1 cellular context compared by ENCODE assay signal in the genomic region with DNA sequence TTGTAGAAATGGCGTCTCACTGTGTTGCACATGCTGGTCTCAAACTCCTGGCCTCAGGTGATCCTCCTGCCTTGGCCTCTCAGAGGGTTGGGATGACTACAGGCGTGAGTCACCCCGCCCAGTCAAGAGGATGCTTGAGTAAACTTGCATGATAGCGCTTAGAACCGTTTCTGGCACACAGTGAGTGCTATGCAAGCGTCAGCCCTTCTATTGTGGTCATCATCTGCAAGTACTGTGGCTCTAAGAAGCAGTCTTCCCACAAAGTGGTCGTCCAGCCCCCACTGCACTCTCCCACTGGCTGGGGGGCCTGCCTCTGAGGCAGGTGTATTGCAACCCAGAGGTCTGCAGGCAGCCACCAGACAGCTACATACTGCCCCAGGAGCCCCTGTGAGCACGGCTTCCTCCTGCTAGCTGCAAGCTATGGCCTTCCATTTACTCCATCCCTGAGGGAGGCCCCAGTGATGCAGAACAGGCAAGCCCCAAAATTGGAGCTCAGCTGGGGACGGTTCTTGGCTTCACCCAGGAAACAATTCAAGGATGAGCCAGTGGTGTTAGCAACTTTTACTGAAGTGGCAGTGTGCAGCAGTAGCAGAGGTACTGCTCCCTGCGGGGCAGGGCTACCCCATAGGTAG.
A peak's percentile ranks its signal among the peaks of the same experiment; 100 is the strongest.
TF ChIP-seq lines count a peak whose summit lies in the region.

No MANE protein-coding gene starts in this region.

TF ChIP-seq in K562, 482 proteins besides CTCF, POLR2A, EP300 and RAD21:
- peak; percentile 74; the same call in 1 of the 2 replicates for TF ChIP-seq JUN (IDR thresholded peaks at IDR 0.05; ENCODE audit: borderline replicate concordance, low read depth, low read length)
- TF ChIP-seq JUN (CRISPR knock-in tag; IDR thresholded peaks at IDR 0.05; ENCODE audit: borderline replicate concordance), result peak; percentile 20
- 0 out of 2 replicates have a peak, but pooled peaks have one; percentile 19 for TF ChIP-seq CREM (IDR thresholded peaks at IDR 0.05; ENCODE audit: low read depth)
- TF ChIP-seq ARID1B (IDR thresholded peaks at IDR 0.05), result 0 out of 2 replicates have a peak, but pooled peaks have one; percentile 25
- peak; percentile 75 for TF ChIP-seq CTBP1 (IDR thresholded peaks at IDR 0.05; ENCODE audit: borderline replicate concordance)
- TF ChIP-seq ZBTB1 (CRISPR knock-in tag; IDR thresholded peaks at IDR 0.05; ENCODE audit: borderline replicate concordance, low read depth), result 0 out of 2 replicates have a peak, but pooled peaks have one; percentile 43
- TF ChIP-seq, protein P1, sequence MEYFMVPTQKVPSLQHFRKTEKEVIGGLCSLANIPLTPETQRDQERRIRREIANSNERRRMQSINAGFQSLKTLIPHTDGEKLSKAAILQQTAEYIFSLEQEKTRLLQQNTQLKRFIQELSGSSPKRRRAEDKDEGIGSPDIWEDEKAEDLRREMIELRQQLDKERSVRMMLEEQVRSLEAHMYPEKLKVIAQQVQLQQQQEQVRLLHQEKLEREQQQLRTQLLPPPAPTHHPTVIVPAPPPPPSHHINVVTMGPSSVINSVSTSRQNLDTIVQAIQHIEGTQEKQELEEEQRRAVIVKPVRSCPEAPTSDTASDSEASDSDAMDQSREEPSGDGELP (CRISPR knock-in tag; IDR thresholded peaks at IDR 0.05; ENCODE audit: borderline replicate concordance), result 0 out of 2 replicates have a peak, but pooled peaks have one; percentile 36
- TF ChIP-seq FOSL1 (tag; conservative IDR thresholded peaks at IDR 0.05), result peak; percentile 93
- 0 out of 2 replicates have a peak, but pooled peaks have one; percentile 24 for TF ChIP-seq SMARCA4 (IDR thresholded peaks at IDR 0.05)
- peak; percentile 46; the same call in 1 of the 2 replicates for TF ChIP-seq ZEB2 (IDR thresholded peaks at IDR 0.05)
- TF ChIP-seq NR1H2 (CRISPR knock-in tag; IDR thresholded peaks at IDR 0.05), result peak; percentile 24; the same call in 1 of the 2 replicates
- no peak for TF ChIP-seq HNRNPLL (IDR thresholded peaks at IDR 0.05; ENCODE audit: low read depth, low read length, poor library complexity, severe bottlenecking)
- TF ChIP-seq DPF2 (IDR thresholded peaks at IDR 0.05), result 0 out of 2 replicates have a peak, but pooled peaks have one; percentile 31
- TF ChIP-seq KDM1A (IDR thresholded peaks at IDR 0.05), result 0 out of 4 replicates have a peak, but pooled peaks of 1 of the 2 experiments have one; percentile 28
- TF ChIP-seq EGR1 (conservative IDR thresholded peaks at IDR 0.05), result no peak
- peak in 1 of 2 experiments; percentile 76; a peak in 1 of 4 replicates for TF ChIP-seq FOXA3 (CRISPR knock-in tag; conservative IDR thresholded peaks at IDR 0.05 in 1 of 2, IDR thresholded peaks at IDR 0.05 in 1 of 2)
- peak in 1 of 2 experiments; percentile 67; a peak in 2 of 4 replicates for TF ChIP-seq RCOR1 (IDR thresholded peaks at IDR 0.05; ENCODE audit: borderline replicate concordance in 1 of 2, low read depth in 2 of 2, low read length in 2 of 2)
- TF ChIP-seq, protein P2, sequence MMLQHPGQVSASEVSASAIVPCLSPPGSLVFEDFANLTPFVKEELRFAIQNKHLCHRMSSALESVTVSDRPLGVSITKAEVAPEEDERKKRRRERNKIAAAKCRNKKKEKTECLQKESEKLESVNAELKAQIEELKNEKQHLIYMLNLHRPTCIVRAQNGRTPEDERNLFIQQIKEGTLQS (IDR thresholded peaks at IDR 0.05), result peak; percentile 86
- TF ChIP-seq, protein P2 (CRISPR knock-in tag; conservative IDR thresholded peaks at IDR 0.05), result 0 out of 2 replicates have a peak, but pooled peaks have one; percentile 23
- 0 out of 2 replicates have a peak, but pooled peaks have one; percentile 7 for TF ChIP-seq SP1 (CRISPR knock-in tag; IDR thresholded peaks at IDR 0.05)
- TF ChIP-seq SMARCA5 (IDR thresholded peaks at IDR 0.05), result no peak
- no peak for TF ChIP-seq TARDBP (IDR thresholded peaks at IDR 0.05)
- no peak for TF ChIP-seq CHD1 (IDR thresholded peaks at IDR 0.05; ENCODE audit: low read length)
- no peak for TF ChIP-seq CREB1 (IDR thresholded peaks at IDR 0.05)
- TF ChIP-seq CREB1 (CRISPR knock-in tag; IDR thresholded peaks at IDR 0.05), result peak; percentile 43; the same call in 1 of the 2 replicates
- TF ChIP-seq RBM25 (IDR thresholded peaks at IDR 0.05; ENCODE audit: low read depth, low read length, severe bottlenecking), result peak; percentile 17
- TF ChIP-seq, protein P3, sequence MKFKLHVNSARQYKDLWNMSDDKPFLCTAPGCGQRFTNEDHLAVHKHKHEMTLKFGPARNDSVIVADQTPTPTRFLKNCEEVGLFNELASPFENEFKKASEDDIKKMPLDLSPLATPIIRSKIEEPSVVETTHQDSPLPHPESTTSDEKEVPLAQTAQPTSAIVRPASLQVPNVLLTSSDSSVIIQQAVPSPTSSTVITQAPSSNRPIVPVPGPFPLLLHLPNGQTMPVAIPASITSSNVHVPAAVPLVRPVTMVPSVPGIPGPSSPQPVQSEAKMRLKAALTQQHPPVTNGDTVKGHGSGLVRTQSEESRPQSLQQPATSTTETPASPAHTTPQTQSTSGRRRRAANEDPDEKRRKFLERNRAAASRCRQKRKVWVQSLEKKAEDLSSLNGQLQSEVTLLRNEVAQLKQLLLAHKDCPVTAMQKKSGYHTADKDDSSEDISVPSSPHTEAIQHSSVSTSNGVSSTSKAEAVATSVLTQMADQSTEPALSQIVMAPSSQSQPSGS (CRISPR knock-in tag; IDR thresholded peaks at IDR 0.05), result no peak
- no peak for TF ChIP-seq BRF1 (IDR thresholded peaks at IDR 0.05; ENCODE audit: borderline replicate concordance, extremely low read depth, insufficient read length)
- 0 out of 2 replicates have a peak, but pooled peaks have one; percentile 14 for TF ChIP-seq ZKSCAN1 (IDR thresholded peaks at IDR 0.05; ENCODE audit: low read depth, low read length)
- TF ChIP-seq YY1 (IDR thresholded peaks at IDR 0.05; ENCODE audit: borderline replicate concordance in 1 of 3, control insufficient read depth in 1 of 3, extremely low read depth in 1 of 3, insufficient read depth in 3 of 3, insufficient read length in 1 of 3, insufficient replicate concordance in 2 of 3, low read depth in 1 of 3, low read length in 2 of 3), result peak in 1 of 3 experiments; percentile 21
- TF ChIP-seq ZNF551 (CRISPR knock-in tag; IDR thresholded peaks at IDR 0.05), result no peak
- peak; percentile 77 for TF ChIP-seq JUND (IDR thresholded peaks at IDR 0.05; ENCODE audit: borderline replicate concordance, low read depth, low read length)
- peak; percentile 63; the same call in 1 of the 3 replicates for TF ChIP-seq JUND (tag; IDR thresholded peaks at IDR 0.05; ENCODE audit: borderline replicate concordance, low read depth, low read length)
- 0 out of 2 replicates have a peak, but pooled peaks have one; percentile 62 for TF ChIP-seq KAT7 (CRISPR knock-in tag; IDR thresholded peaks at IDR 0.05; ENCODE audit: borderline replicate concordance)
- TF ChIP-seq, protein P4, sequence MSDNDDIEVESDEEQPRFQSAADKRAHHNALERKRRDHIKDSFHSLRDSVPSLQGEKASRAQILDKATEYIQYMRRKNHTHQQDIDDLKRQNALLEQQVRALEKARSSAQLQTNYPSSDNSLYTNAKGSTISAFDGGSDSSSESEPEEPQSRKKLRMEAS (CRISPR knock-in tag; IDR thresholded peaks at IDR 0.05), result peak; percentile 51; the same call in 1 of the 2 replicates
- TF ChIP-seq NRF1 (conservative IDR thresholded peaks at IDR 0.05 in 1 of 2, IDR thresholded peaks at IDR 0.05 in 1 of 2), result 0 out of 4 replicates have a peak, but pooled peaks of 1 of the 2 experiments have one; percentile 4
TF ChIP-seq in K562: peak in this region for 24.
